8 cellular contexts compared by ENCODE assay signal in the genomic region with DNA sequence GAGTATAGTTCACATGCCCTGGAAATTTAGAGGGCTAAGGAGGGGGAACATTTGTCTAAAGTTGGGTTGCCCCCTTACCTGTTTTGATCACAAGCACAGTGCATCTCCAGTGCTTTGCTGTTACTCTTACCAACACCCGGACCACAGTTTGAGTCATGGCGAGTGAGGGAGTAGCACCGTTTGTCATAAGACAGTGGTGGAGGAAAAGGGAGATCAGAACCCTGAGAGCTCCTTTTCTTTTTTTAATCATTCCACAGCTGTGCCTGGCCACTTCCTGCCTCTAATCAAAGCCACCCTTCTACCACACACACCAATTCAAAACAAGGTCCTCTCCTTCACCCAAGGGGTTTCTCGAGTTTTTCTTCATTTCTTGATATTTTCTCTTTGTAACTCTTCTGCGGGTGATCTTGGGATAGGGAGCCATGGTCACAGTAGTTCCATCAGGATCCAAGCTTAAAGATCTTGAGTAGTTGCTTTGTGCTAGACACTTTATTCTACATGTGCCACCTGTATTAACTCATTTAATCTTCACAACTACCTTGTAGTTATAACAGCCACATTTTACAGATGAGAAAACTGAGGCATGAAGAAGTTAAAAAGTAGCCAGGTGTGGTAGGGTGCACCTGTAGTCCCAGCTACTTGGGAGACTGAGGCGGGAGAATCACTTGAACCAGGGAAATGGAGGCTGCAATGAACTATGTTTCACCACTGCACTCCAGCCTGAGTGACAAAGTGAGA. TPM values are rescaled to one million over a fixed set of nuclear protein-coding genes. Genes with fewer than 3 reads are reported as not detected.
DNase-seq lines count a peak whose midpoint lies in the region; ATAC-seq and TF ChIP-seq lines count a peak whose summit lies in the region.

No MANE protein-coding gene starts in this region.

- DNase-seq in activated B cell treated with CpG ODN at 0.5 μM for 24 hours = no peak
- DNase-seq in effector memory CD4-positive, alpha-beta T cell = peak in 2 of 3 donors; percentile 36 to 43
- DNase-seq in stimulated activated CD8-positive, alpha-beta memory T cell treated with anti-CD3 and anti-CD28 coated beads, Interleukin-15, amount 100 ng/mL, for 48 hours (ENCODE audit: low read depth in 2 of 2) = peak; percentile 49 to 56
- no peak for DNase-seq in NCI-H2227 treated with DMSO at 0.1 percent for 48 hours (lab: John Stamatoyannopoulos, UW)
- no peak for DNase-seq in testis
- DNase-seq in midbrain (lab: John Stamatoyannopoulos, UW) = no peak

- TF ChIP-seq CTCF in activated B cell treated with CpG ODN at 0.5 μM for 24 hours (IDR thresholded peaks at IDR 0.05) (no peak), testis (IDR thresholded peaks at IDR 0.05) (no peak)

- no peaks in the 10 kb centered on the region for H3K27me3 Mint-ChIP-seq in activated B cell treated with CpG ODN at 0.5 μM for 24 hours

- H3K27me3 ChIP-seq in effector memory CD4-positive, alpha-beta T cell (replicated peaks; ENCODE audit: control insufficient read depth, insufficient read depth, low read length, poor library complexity, severe bottlenecking) = no peaks in the 10 kb centered on the region
- no peaks in the 10 kb centered on the region for H3K27me3 ChIP-seq in testis

- TF ChIP-seq POLR2A in testis (IDR thresholded peaks at IDR 0.05) = no peak

- peak overlapping the region; percentile 98 for H3K27ac Mint-ChIP-seq in activated B cell treated with CpG ODN at 0.5 μM for 24 hours

- no peaks in the 10 kb centered on the region for H3K9me3 Mint-ChIP-seq in activated B cell treated with CpG ODN at 0.5 μM for 24 hours

- peaks cover 38% of the 10 kb centered on the region for H3K4me1 ChIP-seq in effector memory CD4-positive, alpha-beta T cell (ENCODE audit: control insufficient read depth, insufficient read depth, low read length, poor library complexity, severe bottlenecking)
- H3K4me1 ChIP-seq in testis = peaks cover 9% of the 10 kb centered on the region

- intact Hi-C loops in activated B cell treated with CpG ODN at 0.5 μM for 24 hours (cut with micrococcal nuclease) (loop anchor here (10.0 kb wide), 1 partner anchor 1991 kb away; no protein-coding TSS in a partner anchor), testis (cut with DNase I; ENCODE audit: low total_unique reads) (no loop called here)

- POLR2A ChIA-PET in activated B cell treated with CpG ODN at 0.5 μM for 24 hours (lab: Charles Lee) = interaction anchor here (0.7 to 5.0 kb wide), 7 partner anchors 12 to 487 kb away, joined by 3 to 50 read pairs (median 4); partner anchors contain the start of genes CDC27 and EFCAB13

- no peaks in the 10 kb centered on the region for H3K9me3 ChIP-seq in effector memory CD4-positive, alpha-beta T cell (ENCODE audit: control insufficient read depth, low read length)
- no peaks in the 10 kb centered on the region for H3K9me3 ChIP-seq in testis

- no peak overlapping the region for H3K4me3 ChIP-seq in effector memory CD4-positive, alpha-beta T cell (ENCODE audit: insufficient read depth, low read depth, low read length, poor library complexity, severe bottlenecking)
- H3K4me3 ChIP-seq in testis = no peak overlapping the region

- WGBS in testis, 2 donors = 81 to 82% methylated on average over 6 of the region's 6 CpGs

- ATAC-seq in HG03064 (IDR thresholded peaks at IDR 0.05; ENCODE audit: low read depth, unreplicated experiment) (peak; percentile 13), activated B cell treated with CpG ODN at 0.5 μM for 24 hours (ENCODE audit: low read depth) (no peak), HG03139 (IDR thresholded peaks at IDR 0.05; ENCODE audit: unreplicated experiment) (no peak)

- peak overlapping the region; percentile 72 for H3K27ac ChIP-seq in effector memory CD4-positive, alpha-beta T cell (ENCODE audit: insufficient read depth, low read length, poor library complexity, severe bottlenecking)
- H3K27ac ChIP-seq in testis = no peak overlapping the region

- H3K4me1 Mint-ChIP-seq in activated B cell treated with CpG ODN at 0.5 μM for 24 hours = peaks cover 79% of the 10 kb centered on the region

- peak overlapping the region; percentile 80 for H3K4me3 Mint-ChIP-seq in activated B cell treated with CpG ODN at 0.5 μM for 24 hours

- no peaks in the 10 kb centered on the region for H3K36me3 ChIP-seq in effector memory CD4-positive, alpha-beta T cell (ENCODE audit: control insufficient read depth, insufficient read depth, low read length)
- H3K36me3 ChIP-seq in testis (ENCODE audit: low read depth, missing control alignments) = no peaks in the 10 kb centered on the region

- CTCF ChIA-PET in activated B cell treated with CpG ODN at 0.5 μM for 24 hours (lab: Charles Lee) = interaction anchor here (0.8 to 1.3 kb wide), 3 partner anchors 13 to 111 kb away, joined by 3 to 4 read pairs (median 3); partner anchors contain the start of gene CDC27

- no peaks in the 10 kb centered on the region for H3K36me3 Mint-ChIP-seq in activated B cell treated with CpG ODN at 0.5 μM for 24 hours (ENCODE audit: low read depth)

RNA-seq across cellular contexts. Expression of gene MYL4, which starts 5.0 kb away (rescaled TPM):
- total RNA-seq in activated B cell treated with CpG ODN at 0.5 μM for 24 hours (not detected in 2 replicates), testis (1 to 10 TPM; 7.6 to 7.9 TPM)
- 19.3 TPM for polyA plus RNA-seq in testis (ENCODE audit: insufficient read depth, low read depth, low replicate concordance)

RNA-seq across cellular contexts. Expression of gene CDC27, which starts 15.1 kb away (rescaled TPM):
- total RNA-seq in activated B cell treated with CpG ODN at 0.5 μM for 24 hours (72.5 and 76.5 TPM in 2 replicates), testis (10 to 100 TPM; 74.6 to 99.8 TPM)
- polyA plus RNA-seq in testis (ENCODE audit: insufficient read depth, low read depth, low replicate concordance) = 85.8 TPM

RNA-seq across cellular contexts. Expression of gene ITGB3, which starts 49.5 kb away (rescaled TPM):
- 4.1 and 4.7 TPM in 2 replicates for total RNA-seq in activated B cell treated with CpG ODN at 0.5 μM for 24 hours
- 10 to 100 TPM in 1 of 2 donors, 1 to 10 TPM in 1; 6.9 to 10.3 TPM for total RNA-seq in testis
- 7.6 TPM for polyA plus RNA-seq in testis (ENCODE audit: insufficient read depth, low read depth, low replicate concordance)

Comparison
In these comparisons a context has a peak if more than half of its experiments do, and no peak if none do; other contexts are left out.
1. DNase-seq: peak in effector memory CD4-positive, alpha-beta T cell (2 of 3) and stimulated activated CD8-positive, alpha-beta memory T cell treated with anti-CD3 and anti-CD28 coated beads, Interleukin-15, amount 100 ng/mL, for 48 hours (2 of 2); none in activated B cell treated with CpG ODN at 0.5 μM for 24 hours (single experiment), NCI-H2227 treated with DMSO at 0.1 percent for 48 hours (single experiment), testis (single experiment) and midbrain (single experiment).